In genomic region chr6:117513174-117513573, GRCh38 we compare ENCODE assay signal across 1 cellular context.
TF ChIP-seq lines count a peak whose summit lies in the region.

No MANE protein-coding gene starts in this region.

TF ChIP-seq in HepG2, 621 proteins besides CTCF, POLR2A, EP300 and RAD21 (continued from another document):
- TF ChIP-seq ARID2 (CRISPR knock-in tag; IDR thresholded peaks at IDR 0.05; ENCODE audit: borderline replicate concordance): peak; percentile 56; the same call in 1 of the 2 replicates
